In the genomic region with DNA sequence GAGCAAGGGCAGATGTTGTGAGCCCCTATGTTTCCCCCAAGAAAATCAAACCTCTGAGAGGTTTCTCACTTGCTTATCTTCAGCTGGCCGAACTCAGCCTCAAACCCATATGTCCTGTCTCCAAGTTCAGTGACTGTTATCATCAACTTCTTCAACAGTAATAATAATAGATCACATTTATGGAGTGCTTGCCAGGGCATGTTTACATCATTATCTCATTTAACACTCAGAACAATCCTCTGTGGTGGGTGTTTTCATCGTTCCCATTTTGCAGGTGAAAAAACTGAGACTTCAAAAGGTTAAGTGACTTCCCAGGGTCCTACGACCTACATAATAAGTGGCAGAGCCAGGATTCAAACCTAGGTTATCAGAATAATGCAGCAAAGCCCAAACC, we compare ENCODE assay signal across 11 cellular contexts. TPM values are rescaled to one million over a fixed set of nuclear protein-coding genes. Genes with fewer than 3 reads are reported as not detected.
DNase-seq lines count a peak whose midpoint lies in the region; ATAC-seq and TF ChIP-seq lines count a peak whose summit lies in the region.
"Had no signal": no experiment of that assay in that cellular context is flagged by ENCODE, and none has a peak within 500 bp of the region (broad histone marks: within the 10 kb centered on the region; RNA-seq: fewer than 3 reads in every experiment).

No MANE protein-coding gene starts in this region.

- intact Hi-C loops in left ventricle myocardium inferior (cut with micrococcal nuclease) (no loop called here), left ventricle myocardium superior (cut with micrococcal nuclease) (no loop called here), MCF 10A (cut with micrococcal nuclease) (loop anchor here (1.0 kb wide), 1 partner anchor 34 kb away; no protein-coding TSS in a partner anchor), vagina (cut with DNase I) (no loop called here)

- POLR2A ChIA-PET in MCF 10A (lab: Yijun Ruan, JAX) = interaction anchor here (0.6 to 4.5 kb wide), 21 partner anchors 9 to 768 kb away, joined by 3 to 44 read pairs (median 5); a partner anchor contains a TSS

- peaks cover 84% of the 10 kb centered on the region for H3K4me1 ChIP-seq in left ventricle myocardium inferior
- H3K4me1 ChIP-seq in mesodermal cell (ENCODE audit: control insufficient read depth, insufficient read depth, low read length, poor library complexity, severe bottlenecking) = peaks cover 68% of the 10 kb centered on the region
- peaks cover 74% of the 10 kb centered on the region for H3K4me1 ChIP-seq in vagina

- no peak for TF ChIP-seq POLR2A in vagina (IDR thresholded peaks at IDR 0.05)

- H3K4me3 Mint-ChIP-seq in MCF 10A (ENCODE audit: unreplicated experiment) = peak overlapping the region; percentile 77

- H3K9me3 Mint-ChIP-seq in MCF 10A (ENCODE audit: unreplicated experiment) = no peaks in the 10 kb centered on the region
- H3K9me3 Mint-ChIP-seq: naive B cell had no signal

- TF ChIP-seq CTCF in left ventricle myocardium inferior (IDR thresholded peaks at IDR 0.05; ENCODE audit: borderline replicate concordance) = no peak
- TF ChIP-seq CTCF in MCF 10A (IDR thresholded peaks at IDR 0.05; ENCODE audit: unreplicated experiment) = no peak
- no peak for TF ChIP-seq CTCF in vagina (IDR thresholded peaks at IDR 0.05)

- no peaks in the 10 kb centered on the region for H3K27me3 Mint-ChIP-seq in MCF 10A (ENCODE audit: insufficient read depth, unreplicated experiment)
- H3K27me3 Mint-ChIP-seq: naive B cell had no signal

- H3K36me3 Mint-ChIP-seq in MCF 10A (ENCODE audit: insufficient read depth, unreplicated experiment) = peaks cover 54% of the 10 kb centered on the region

- CTCF ChIA-PET in MCF 10A (lab: Yijun Ruan, JAX) = interaction anchor here (0.6 to 2.0 kb wide), 8 partner anchors 9 to 126 kb away, joined by 3 to 8 read pairs (median 4); no protein-coding TSS in a partner anchor

- peak overlapping the region; percentile 90 for H3K4me3 ChIP-seq in left ventricle myocardium inferior
- H3K4me3 ChIP-seq in mesodermal cell (ENCODE audit: extremely low read depth, insufficient read depth, low read length, poor library complexity, severe bottlenecking) = peak overlapping the region; percentile 79
- peak overlapping the region in 1 of 2 donors; percentile 17 for H3K4me3 ChIP-seq in vagina

- H3K36me3 ChIP-seq in left ventricle myocardium inferior (peaks cover 30% of the 10 kb centered on the region), mesodermal cell (ENCODE audit: control insufficient read depth, insufficient read depth, low read length) (peaks cover 63% of the 10 kb centered on the region), vagina (peaks cover 0 to 29% of the 10 kb centered on the region in 2 donors)

- 50 to 67% methylated on average over 2 to 3 of the region's 3 CpGs for WGBS in mesodermal cell (ENCODE audit: insufficient coverage in 2 of 2), 2 experiments

- ATAC-seq in left ventricle myocardium superior (no peak), HG02623 (IDR thresholded peaks at IDR 0.05; ENCODE audit: unreplicated experiment) (no peak), GM18861 (IDR thresholded peaks at IDR 0.05; ENCODE audit: unreplicated experiment) (no peak)

- BruUV-seq in MCF 10A (replicated peaks; lab: Mats Ljungman, UMichigan) = no TSS peak

- no peak for DNase-seq in left ventricle myocardium inferior
- no peak for DNase-seq in left ventricle myocardium superior
- no peak for DNase-seq in MCF 10A (ENCODE audit: unreplicated experiment)
- DNase-seq in vagina (ENCODE audit: extremely low spot score in 2 of 2) = no peak
- DNase-seq in globus pallidus (ENCODE audit: low spot score) = no peak
- DNase-seq: activated CD4-positive, alpha-beta T cell treated with anti-CD3 and anti-CD28 coated beads, Interleukin-2, amount 50 U/mL, for 1 hour; COR-L47; naive B cell had no signal

- H3K4me1 Mint-ChIP-seq in MCF 10A (ENCODE audit: insufficient read depth, unreplicated experiment) = peaks cover 65% of the 10 kb centered on the region

- H3K27me3 ChIP-seq in left ventricle myocardium inferior (ENCODE audit: low read depth) (no peaks in the 10 kb centered on the region), vagina (no peaks in the 10 kb centered on the region)

- H3K27ac ChIP-seq in left ventricle myocardium inferior (replicated peaks) = peak overlapping the region; percentile 48
- H3K27ac ChIP-seq in mesodermal cell (ENCODE audit: low read depth, low read length, severe bottlenecking) = peak overlapping the region; percentile 87
- H3K27ac ChIP-seq in vagina = peak overlapping the region; percentile 96

- H3K27ac Mint-ChIP-seq in MCF 10A (ENCODE audit: low read depth, unreplicated experiment) = peak overlapping the region; percentile 88

- H3K9me3 ChIP-seq in left ventricle myocardium inferior (replicated peaks) (no peaks in the 10 kb centered on the region), mesodermal cell (ENCODE audit: control insufficient read depth, low read length) (no peaks in the 10 kb centered on the region), vagina (no peaks in the 10 kb centered on the region)

RNA-seq across cellular contexts. Expression of a gene that starts 3.4 kb away (rescaled TPM):
- total RNA-seq in left ventricle myocardium inferior (65.3 TPM), left ventricle myocardium superior (76.9 TPM), MCF 10A (2022) (513 and 622 TPM in 2 replicates), vagina (208 TPM)
- 244 TPM for polyA plus RNA-seq in mesodermal cell (2013, experiment 1 of 2)
- polyA plus RNA-seq in mesodermal cell (2013, experiment 2 of 2) = 240 TPM

RNA-seq across cellular contexts. Expression of a gene that starts 50.2 kb away (rescaled TPM):
- total RNA-seq in left ventricle myocardium inferior (not detected), left ventricle myocardium superior (not detected), MCF 10A (2022) (1.0 and 5.7 TPM in 2 replicates), vagina (0.49 TPM)
- not detected for polyA plus RNA-seq in mesodermal cell (2013, experiment 1 of 2)
- polyA plus RNA-seq in mesodermal cell (2013, experiment 2 of 2) = not detected
